Comparison of ENCODE assay signal across 10 cellular contexts in the genomic region with DNA sequence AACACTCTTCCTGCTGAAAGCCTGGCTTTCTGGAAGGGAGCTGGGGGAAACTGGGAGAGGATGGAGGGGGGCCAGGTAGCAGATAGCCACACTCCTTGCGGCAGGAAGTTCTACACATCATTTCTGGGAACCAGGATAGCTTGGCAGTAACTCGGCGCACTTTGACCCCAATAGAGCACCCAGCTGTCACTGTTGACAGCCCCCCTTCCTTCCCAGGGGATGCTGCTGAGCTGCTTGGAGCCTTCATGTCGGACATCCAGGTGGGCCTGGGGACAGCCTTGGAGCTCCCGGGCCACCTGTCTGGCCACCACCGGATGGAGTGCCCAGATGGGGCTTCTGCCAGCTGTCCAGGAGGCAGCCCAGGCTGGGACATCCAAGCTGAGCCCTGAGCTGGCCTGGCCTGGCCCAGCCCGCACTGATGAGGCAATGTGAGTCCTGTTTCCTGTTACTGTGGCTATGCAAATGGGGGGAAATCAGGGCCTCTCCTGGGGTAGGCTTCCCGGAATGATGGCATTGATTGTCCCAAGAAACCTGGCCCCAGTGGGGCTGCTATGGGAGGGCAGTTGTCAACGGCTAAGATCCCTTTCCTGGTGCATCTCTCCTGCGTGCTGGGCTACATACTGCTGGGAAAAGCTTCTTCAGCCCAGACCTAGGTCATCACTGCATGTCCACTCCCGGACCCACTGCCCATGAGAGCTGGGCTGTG. TPM values are rescaled to one million over a fixed set of nuclear protein-coding genes. Genes with fewer than 3 reads are reported as not detected.
A peak's percentile ranks its signal among the peaks of the same experiment; 100 is the strongest.
DNase-seq lines count a peak whose midpoint lies in the region; ATAC-seq and TF ChIP-seq lines count a peak whose summit lies in the region.
"Had no signal": no experiment of that assay in that cellular context is flagged by ENCODE, and none has a peak within 500 bp of the region (broad histone marks: within the 10 kb centered on the region; RNA-seq: fewer than 3 reads in every experiment).

No MANE protein-coding gene starts in this region.

- peaks cover 9% of the 10 kb centered on the region for H3K9me3 Mint-ChIP-seq in activated CD8-positive, alpha-beta T cell treated with anti-CD3 and anti-CD28 coated beads for 36 hours

- TF ChIP-seq RAD21 in liver (IDR thresholded peaks at IDR 0.05), result peak in 1 of 2 donors; percentile 15

- no peak for ATAC-seq in activated CD8-positive, alpha-beta T cell treated with anti-CD3 and anti-CD28 coated beads for 36 hours
- ATAC-seq in GM19455 (IDR thresholded peaks at IDR 0.05; ENCODE audit: unreplicated experiment), result no peak
- no peak for ATAC-seq in GM21367 (IDR thresholded peaks at IDR 0.05; ENCODE audit: unreplicated experiment)

- H3K9me3 ChIP-seq in liver (ENCODE audit: control insufficient read depth in 4 of 4, low read length in 3 of 4), result peaks cover 0 to 6% (median 4%) of the 10 kb centered on the region in 4 donors

- peaks cover 1% of the 10 kb centered on the region for H3K27me3 Mint-ChIP-seq in activated CD8-positive, alpha-beta T cell treated with anti-CD3 and anti-CD28 coated beads for 36 hours
- H3K27me3 Mint-ChIP-seq: activated naive CD8-positive, alpha-beta T cell had no signal

- no peak for TF ChIP-seq CTCF in activated CD8-positive, alpha-beta T cell treated with anti-CD3 and anti-CD28 coated beads for 36 hours (IDR thresholded peaks at IDR 0.05)
- TF ChIP-seq CTCF in liver (IDR thresholded peaks at IDR 0.05; ENCODE audit: low read depth, low read length, missing input control) (no peak), GM10266 (IDR thresholded peaks at IDR 0.05; ENCODE audit: control insufficient read depth, insufficient read depth, low read depth, missing control alignments) (no peak)

- H3K4me3 ChIP-seq in liver (ENCODE audit: low read depth in 1 of 3, low read length in 3 of 3), result no peak overlapping the region
- H3K4me3 ChIP-seq: Peyer's patch had no signal

- H3K27me3 ChIP-seq in liver (ENCODE audit: control insufficient read depth in 4 of 4, insufficient read depth in 4 of 4, low read length in 3 of 4), result no peaks in the 10 kb centered on the region
- H3K27me3 ChIP-seq: Peyer's patch had no signal

- no peak overlapping the region for H3K4me3 Mint-ChIP-seq in activated CD8-positive, alpha-beta T cell treated with anti-CD3 and anti-CD28 coated beads for 36 hours
- H3K4me3 Mint-ChIP-seq: activated naive CD8-positive, alpha-beta T cell had no signal

- peaks cover 1% of the 10 kb centered on the region for H3K36me3 Mint-ChIP-seq in activated CD8-positive, alpha-beta T cell treated with anti-CD3 and anti-CD28 coated beads for 36 hours (ENCODE audit: low read depth)
- H3K36me3 Mint-ChIP-seq: activated naive CD8-positive, alpha-beta T cell had no signal

- CTCF ChIA-PET in activated CD8-positive, alpha-beta T cell treated with anti-CD3 and anti-CD28 coated beads for 36 hours (lab: Charles Lee), result interaction anchor here (0.6 to 6.1 kb wide), 5 partner anchors 12 to 251 kb away, joined by 3 to 50 read pairs (median 4); no protein-coding TSS in a partner anchor

- H3K4me1 Mint-ChIP-seq in activated CD8-positive, alpha-beta T cell treated with anti-CD3 and anti-CD28 coated beads for 36 hours (ENCODE audit: low read depth), result peaks cover 55% of the 10 kb centered on the region

- H3K9ac ChIP-seq in liver (ENCODE audit: low read depth in 1 of 2, low read length in 2 of 2), result no peak overlapping the region

- 26% methylated on average over 11 of the region's 11 CpGs for WGBS in liver

- peak overlapping the region; percentile 2 to 55 for H3K27ac ChIP-seq in liver (ENCODE audit: low read depth in 1 of 2, low read length in 2 of 2)

- H3K4me1 ChIP-seq in liver (ENCODE audit: control insufficient read depth in 4 of 4, insufficient read depth in 4 of 4, low read length in 3 of 4), result peaks cover 0 to 17% (median 14%) of the 10 kb centered on the region in 4 donors

- intact Hi-C loops in activated CD8-positive, alpha-beta T cell treated with anti-CD3 and anti-CD28 coated beads for 36 hours (cut with micrococcal nuclease), result no loop called here

- DNase-seq in EL, result peak; percentile 34
- peak; percentile 24 for DNase-seq in H4 (ENCODE audit: low spot score)
- no peak for DNase-seq in activated CD8-positive, alpha-beta T cell treated with anti-CD3 and anti-CD28 coated beads for 36 hours
- no peak for DNase-seq in germinal center (ENCODE audit: low spot score)
- DNase-seq in GM10266 (ENCODE audit: extremely low spot score), result no peak
- DNase-seq: Peyer's patch had no signal

- no peaks in the 10 kb centered on the region for H3K36me3 ChIP-seq in liver (ENCODE audit: control insufficient read depth in 4 of 4, insufficient read depth in 3 of 4, low read depth in 1 of 4, low read length in 3 of 4)
- H3K36me3 ChIP-seq: Peyer's patch had no signal

- POLR2A ChIA-PET in activated CD8-positive, alpha-beta T cell treated with anti-CD3 and anti-CD28 coated beads for 36 hours (lab: Charles Lee), result interaction anchor here (0.9 to 3.6 kb wide), 10 partner anchors 10 to 154 kb away, joined by 3 to 18 read pairs (median 5); no protein-coding TSS in a partner anchor

- peak overlapping the region; percentile 92 for H3K27ac Mint-ChIP-seq in activated CD8-positive, alpha-beta T cell treated with anti-CD3 and anti-CD28 coated beads for 36 hours

TF ChIP-seq in liver, 16 proteins besides CTCF, POLR2A, EP300 and RAD21:
- TF ChIP-seq GABPA (IDR thresholded peaks at IDR 0.05 in 1 of 2, conservative IDR thresholded peaks at IDR 0.05 in 1 of 2) (peak in 1 of 2 donors; percentile 44), FOXA2 (IDR thresholded peaks at IDR 0.05) (no peak), REST (IDR thresholded peaks at IDR 0.05) (no peak), RXRA (IDR thresholded peaks at IDR 0.05) (peak; percentile 72 to 74), FOXA1 (IDR thresholded peaks at IDR 0.05) (peak; percentile 29), EGR1 (IDR thresholded peaks at IDR 0.05; ENCODE audit: low read depth in 2 of 2) (peak; percentile 39 to 64), ZBTB33 (IDR thresholded peaks at IDR 0.05) (no peak), SP1 (IDR thresholded peaks at IDR 0.05) (peak; percentile 86), HNF4G (IDR thresholded peaks at IDR 0.05) (no peak), HNF4A (conservative IDR thresholded peaks at IDR 0.05) (peak; percentile 78), JUND (IDR thresholded peaks at IDR 0.05) (peak in 1 of 2 donors; percentile 29), MAX (IDR thresholded peaks at IDR 0.05) (no peak), TAF1 (conservative IDR thresholded peaks at IDR 0.05) (no peak), YY1 (IDR thresholded peaks at IDR 0.05) (peak; percentile 59), NR2F2 (IDR thresholded peaks at IDR 0.05) (peak; percentile 60)
- TF ChIP-seq, protein P1, sequence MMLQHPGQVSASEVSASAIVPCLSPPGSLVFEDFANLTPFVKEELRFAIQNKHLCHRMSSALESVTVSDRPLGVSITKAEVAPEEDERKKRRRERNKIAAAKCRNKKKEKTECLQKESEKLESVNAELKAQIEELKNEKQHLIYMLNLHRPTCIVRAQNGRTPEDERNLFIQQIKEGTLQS (IDR thresholded peaks at IDR 0.05), result peak; percentile 67
TF ChIP-seq in liver: peak in this region for 10.

RNA-seq across cellular contexts. Expression of gene SOCS1, which starts 50.1 kb away (rescaled TPM):
- total RNA-seq in H4 (2014; rRNA removed; shearing (Covaris generic)), result 0.39 and 1.3 TPM in 2 replicates
- 10 to 100 TPM; 75.7 to 75.8 TPM for total RNA-seq in activated CD8-positive, alpha-beta T cell treated with anti-CD3 and anti-CD28 coated beads for 36 hours
- total RNA-seq in liver, result 10 to 100 TPM in 1 of 2 donors, 1 to 10 TPM in 1; 1.8 to 10.9 TPM
- 1 to 10 TPM; 2.2 to 2.5 TPM for polyA plus RNA-seq in liver

Comparison
In these comparisons a context has a peak if more than half of its experiments do, and no peak if none do; other contexts are left out.
1. DNase-seq: peak in EL (single experiment) and H4 (single experiment); none in activated CD8-positive, alpha-beta T cell treated with anti-CD3 and anti-CD28 coated beads for 36 hours (single experiment), germinal center (single experiment) and GM10266 (single experiment).
2. RNA of gene SOCS1, which starts 50.1 kb away (total RNA-seq): 75.7 to 75.8 TPM in activated CD8-positive, alpha-beta T cell treated with anti-CD3 and anti-CD28 coated beads for 36 hours; 1.8 to 10.9 TPM in liver and 0.39 to 1.3 TPM in H4; every median in the first group is over 4 times any median in the second.